Comparison of ENCODE assay signal across 28 cellular contexts in genomic region chrX:106246511-106246910, GRCh38.
DNase-seq lines count a peak whose midpoint lies in the region; ATAC-seq, FAIRE-seq and TF ChIP-seq lines count a peak whose summit lies in the region.
"Had no signal": no experiment of that assay in that cellular context is flagged by ENCODE, and none has a peak within 500 bp of the region (broad histone marks: within the 10 kb centered on the region; RNA-seq: fewer than 3 reads in every experiment).

No MANE protein-coding gene starts in this region.

- FAIRE-seq in bronchial epithelial cell (lab: Jason Lieb, UNC): no peak
- FAIRE-seq: G401.6 had no signal

- 64% methylated on average over 3 of the region's 3 CpGs for WGBS in smooth muscle cell (ENCODE audit: low lambda C conversion rate)

- TF ChIP-seq CTCF in bronchial epithelial cell (IDR thresholded peaks at IDR 0.05; ENCODE audit: insufficient read depth, low read length, severe bottlenecking): no peak
- TF ChIP-seq CTCF in smooth muscle cell (IDR thresholded peaks at IDR 0.05; ENCODE audit: borderline replicate concordance, insufficient read depth, poor library complexity, severe bottlenecking): no peak

- no peaks in the 10 kb centered on the region for H3F3A ChIP-seq in smooth muscle cell (ENCODE audit: low read depth)

- peak overlapping the region; percentile 74 for H3K27ac ChIP-seq in smooth muscle cell (ENCODE audit: low read depth)
- H3K27ac ChIP-seq: BLaER1 treated with 17β-estradiol and CSF1 and Interleukin-3, amounts not matched to agents 10 nM and 100 nM; SJSA1 had no signal

- H3K4me3 ChIP-seq in bronchial epithelial cell (ENCODE audit: low read depth, low read length): no peak overlapping the region
- no peak overlapping the region for H3K4me3 ChIP-seq in smooth muscle cell
- H3K4me3 ChIP-seq: BLaER1 treated with 17β-estradiol and CSF1 and Interleukin-3, amounts not matched to agents 10 nM and 100 nM; SJSA1 had no signal

- H3K36me3 ChIP-seq in bronchial epithelial cell (ENCODE audit: control insufficient read depth, insufficient read depth, low read length) (no peaks in the 10 kb centered on the region), smooth muscle cell (ENCODE audit: low read depth) (no peaks in the 10 kb centered on the region)
- H3K36me3 ChIP-seq: BLaER1 treated with 17β-estradiol and CSF1 and Interleukin-3, amounts not matched to agents 10 nM and 100 nM; SJSA1 had no signal

- peak; percentile 6 for DNase-seq in RKO (ENCODE audit: low spot score)
- DNase-seq in bronchial epithelial cell (ENCODE audit: low read depth): peak; percentile 78
- peak; percentile 9 for DNase-seq in iris pigment epithelial cell (ENCODE audit: low read depth)
- no peak for DNase-seq in smooth muscle cell (lab: John Stamatoyannopoulos, UW; ENCODE audit: unreplicated experiment)
- no peak for DNase-seq in COLO829 (ENCODE audit: low spot score)
- no peak for DNase-seq in foreskin melanocyte
- DNase-seq: activated CD4-positive, alpha-beta T cell treated with anti-CD3 and anti-CD28 coated beads for 48 hours; activated effector memory CD4-positive, alpha-beta T cell treated with Interleukin-2 at 50 U/mL for 16 hours; anterior cingulate cortex; Caco-2; dermis blood vessel endothelial cell; H9; IMR-90; islet precursor cell; midbrain; naive thymus-derived CD8-positive, alpha-beta T cell; NCI-H146; NCI-H446; NCI-H748 treated with DMSO at 0.1 percent for 48 hours; nucleus accumbens; T-helper 9 cell; trophoblast cell had no signal

- no peak overlapping the region for H3K9ac ChIP-seq in smooth muscle cell (ENCODE audit: low read depth)
- H3K9ac ChIP-seq: BLaER1 treated with 17β-estradiol and CSF1 and Interleukin-3, amounts not matched to agents 10 nM and 100 nM had no signal

- no peak overlapping the region for H2AFZ ChIP-seq in smooth muscle cell (ENCODE audit: low read depth)

- H3K27me3 ChIP-seq in bronchial epithelial cell (ENCODE audit: control insufficient read depth, insufficient read depth, low read length): no peaks in the 10 kb centered on the region
- H3K27me3 ChIP-seq in smooth muscle cell (ENCODE audit: low read depth): no peaks in the 10 kb centered on the region
- H3K27me3 ChIP-seq: SJSA1 had no signal

- no peaks in the 10 kb centered on the region for H3K4me1 ChIP-seq in smooth muscle cell (ENCODE audit: low read depth)
- H3K4me1 ChIP-seq: BLaER1 treated with 17β-estradiol and CSF1 and Interleukin-3, amounts not matched to agents 10 nM and 100 nM; Caco-2; SJSA1 had no signal

- ATAC-seq in HG03039 (IDR thresholded peaks at IDR 0.05; ENCODE audit: unreplicated experiment): no peak
- ATAC-seq: naive thymus-derived CD8-positive, alpha-beta T cell; sciatic nerve; stimulated activated effector memory CD8-positive, alpha-beta T cell treated with anti-CD3 and anti-CD28 coated beads, Interleukin-12 subunit alpha, Interleukin-12 subunit beta, amount 100 ng/mL, for 72 hours had no signal

- H3K4me2 ChIP-seq in smooth muscle cell: no peak overlapping the region
- H3K4me2 ChIP-seq: BLaER1 treated with 17β-estradiol and CSF1 and Interleukin-3, amounts not matched to agents 10 nM and 100 nM had no signal

- H3K9me3 ChIP-seq in smooth muscle cell (replicated peaks; ENCODE audit: low read depth): no peaks in the 10 kb centered on the region
- H3K9me3 ChIP-seq: BLaER1 treated with 17β-estradiol and CSF1 and Interleukin-3, amounts not matched to agents 10 nM and 100 nM; Caco-2; SJSA1 had no signal

- H3K79me2 ChIP-seq in smooth muscle cell (ENCODE audit: low read depth): no peaks in the 10 kb centered on the region

- no peaks in the 10 kb centered on the region for H4K20me1 ChIP-seq in smooth muscle cell (ENCODE audit: low read depth)
- H4K20me1 ChIP-seq: BLaER1 treated with 17β-estradiol and CSF1 and Interleukin-3, amounts not matched to agents 10 nM and 100 nM had no signal

Comparison
In these comparisons a context has a peak if more than half of its experiments do, and no peak if none do; other contexts are left out.
1. DNase-seq: peak in RKO (single experiment), bronchial epithelial cell (single experiment) and iris pigment epithelial cell (single experiment); none in smooth muscle cell (single experiment), COLO829 (single experiment) and foreskin melanocyte (single experiment).